9 cellular contexts compared by ENCODE assay signal in genomic region chr9:99057665-99058625, GRCh38. TPM values are rescaled to one million over a fixed set of nuclear protein-coding genes. Genes with fewer than 3 reads are reported as not detected.
DNase-seq lines count a peak whose midpoint lies in the region; ATAC-seq and TF ChIP-seq lines count a peak whose summit lies in the region.
"Had no signal": no experiment of that assay in that cellular context is flagged by ENCODE, and none has a peak within 500 bp of the region (broad histone marks: within the 10 kb centered on the region; RNA-seq: fewer than 3 reads in every experiment).

No MANE protein-coding gene starts in this region.

- H3K4me1 Mint-ChIP-seq in activated T-cell treated with anti-CD3 and anti-CD28 coated beads, Interleukin-2, amount 50 U/mL, for 4 hours (ENCODE audit: low read depth): peaks cover 82% of the 10 kb centered on the region
- H3K4me1 Mint-ChIP-seq in Caco-2 (ENCODE audit: low read depth, unreplicated experiment): peaks cover 2% of the 10 kb centered on the region

- POLR2A ChIA-PET in Caco-2 (lab: Charles Lee): no interaction called here

- DNase-seq in NOMO-1 treated with dmso at 0.1 percent for 144 hours (lab: John Stamatoyannopoulos, UW; ENCODE audit: unreplicated experiment) (peak; percentile 50), left cardiac atrium (no peak), middle frontal gyrus (ENCODE audit: extremely low spot score, low spot score) (no peak), Caco-2 (no peak)
- peak; percentile 41 for DNase-seq in activated T-cell treated with anti-CD3 and anti-CD28 coated beads, Interleukin-2, amount 50 U/mL, for 4 hours
- DNase-seq in stimulated activated CD4-positive, alpha-beta T cell treated with anti-CD3 and anti-CD28 coated beads, TNF-alpha, amount 100 ng/mL, for 1 hour (ENCODE audit: low read depth in 3 of 3, low spot score in 1 of 3): peak in 2 of 3 donors; percentile 22 to 30

- H3K27me3 ChIP-seq in Caco-2 (replicated peaks; ENCODE audit: control insufficient read depth, insufficient read depth, low read length): no peaks in the 10 kb centered on the region
- H3K27me3 ChIP-seq: tibial nerve had no signal

- H3K4me3 Mint-ChIP-seq in activated T-cell treated with anti-CD3 and anti-CD28 coated beads, Interleukin-2, amount 50 U/mL, for 4 hours: peak overlapping the region; percentile 76
- no peak overlapping the region for H3K4me3 Mint-ChIP-seq in Caco-2 (ENCODE audit: unreplicated experiment)

- no peaks in the 10 kb centered on the region for H3K27me3 Mint-ChIP-seq in activated T-cell treated with anti-CD3 and anti-CD28 coated beads, Interleukin-2, amount 50 U/mL, for 4 hours (ENCODE audit: low read depth)
- H3K27me3 Mint-ChIP-seq in Caco-2 (ENCODE audit: insufficient read depth, unreplicated experiment): peaks cover 6% of the 10 kb centered on the region

- intact Hi-C loops in left cardiac atrium (cut with DNase I) (no loop called here), Caco-2 (cut with micrococcal nuclease; ENCODE audit: unreplicated experiment) (no loop called here)

- H3K36me3 ChIP-seq in Caco-2 (ENCODE audit: control insufficient read depth, insufficient read depth, low read length): no peaks in the 10 kb centered on the region

- H3K36me3 Mint-ChIP-seq in activated T-cell treated with anti-CD3 and anti-CD28 coated beads, Interleukin-2, amount 50 U/mL, for 4 hours (ENCODE audit: insufficient read depth): no peaks in the 10 kb centered on the region
- H3K36me3 Mint-ChIP-seq in Caco-2 (ENCODE audit: insufficient read depth, unreplicated experiment): no peaks in the 10 kb centered on the region

- CTCF ChIA-PET in Caco-2 (lab: Charles Lee): no interaction called here

- TF ChIP-seq CTCF in GM12873 (IDR thresholded peaks at IDR 0.05; ENCODE audit: insufficient read depth, low read depth, low read length, missing control alignments) (peak; percentile 1), Caco-2 (IDR thresholded peaks at IDR 0.05; ENCODE audit: insufficient read depth in 1 of 2, low read depth in 1 of 2, low read length in 1 of 2, severe bottlenecking in 1 of 2, unreplicated experiment in 1 of 2) (no peak)

- no peaks in the 10 kb centered on the region for H3K4me1 ChIP-seq in Caco-2

- ATAC-seq in HG02610 (IDR thresholded peaks at IDR 0.05; ENCODE audit: unreplicated experiment): peak; percentile 62
- ATAC-seq in activated T-cell treated with anti-CD3 and anti-CD28 coated beads, Interleukin-2, amount 50 U/mL, for 4 hours: peak; percentile 60 to 73
- peak; percentile 67 to 71 for ATAC-seq in left cardiac atrium

- no TSS peak for BruUV-seq in Caco-2 (replicated peaks; lab: Mats Ljungman, UMichigan)

- no peaks in the 10 kb centered on the region for H3K9me3 Mint-ChIP-seq in activated T-cell treated with anti-CD3 and anti-CD28 coated beads, Interleukin-2, amount 50 U/mL, for 4 hours
- no peaks in the 10 kb centered on the region for H3K9me3 Mint-ChIP-seq in Caco-2 (ENCODE audit: unreplicated experiment)

- H3K4me3 ChIP-seq in Caco-2 (ENCODE audit: low read depth, low read length): no peak overlapping the region
- H3K4me3 ChIP-seq: tibial nerve had no signal

- H3K27ac Mint-ChIP-seq in Caco-2 (ENCODE audit: unreplicated experiment): no peak overlapping the region

- H3K9me3 ChIP-seq in Caco-2: no peaks in the 10 kb centered on the region
- H3K9me3 ChIP-seq: tibial nerve had no signal

RNA-seq across cellular contexts. Expression of gene TGFBR1, which starts 47.0 kb away (rescaled TPM):
- 10 to 100 TPM; 14.6 to 19.6 (median 17.0) TPM for total RNA-seq in activated T-cell treated with anti-CD3 and anti-CD28 coated beads, Interleukin-2, amount 50 U/mL, for 4 hours
- total RNA-seq in left cardiac atrium: 10 to 100 TPM; 17.3 to 27.1 TPM
- total RNA-seq in Caco-2 (2022): 29.3 and 31.8 TPM in 2 replicates

Comparison
In these comparisons a context has a peak if more than half of its experiments do, and no peak if none do; other contexts are left out.
1. DNase-seq: peak in NOMO-1 treated with dmso at 0.1 percent for 144 hours (single experiment), activated T-cell treated with anti-CD3 and anti-CD28 coated beads, Interleukin-2, amount 50 U/mL, for 4 hours (single experiment) and stimulated activated CD4-positive, alpha-beta T cell treated with anti-CD3 and anti-CD28 coated beads, TNF-alpha, amount 100 ng/mL, for 1 hour (2 of 3); none in left cardiac atrium (single experiment), middle frontal gyrus (single experiment) and Caco-2 (0 of 2).
2. Peak in every context shown above with its lines, with median percentiles within 50 percentile points of each other: ATAC-seq.